In genomic region chr12:89470741-89471504, GRCh38 we compare ENCODE assay signal across 8 cellular contexts. TPM values are rescaled to one million over a fixed set of nuclear protein-coding genes. Genes with fewer than 3 reads are reported as not detected.
DNase-seq lines count a peak whose midpoint lies in the region; ATAC-seq, FAIRE-seq and TF ChIP-seq lines count a peak whose summit lies in the region.

No MANE protein-coding gene starts in this region.

- SMC1A ChIA-PET in GM12878 (lab: Charles Lee; ENCODE audit: uncharacterized antibody, unreplicated experiment): interaction anchor here (0.6 to 6.6 kb wide), 13 partner anchors 9 to 859 kb away, joined by 3 to 70 read pairs (median 4); partner anchors contain the start of genes GALNT4 and POC1B

- TF ChIP-seq POLR2A in GM12891 (IDR thresholded peaks at IDR 0.05; ENCODE audit: low read depth, low read length) (no peak), GM12878 (IDR thresholded peaks at IDR 0.05; ENCODE audit: low read depth, low read length) (no peak), tibial nerve (IDR thresholded peaks at IDR 0.05) (no peak)

- no peaks in the 10 kb centered on the region for H4K20me1 ChIP-seq in GM12878 (ENCODE audit: control insufficient read depth, insufficient read depth)

- H3K4me3 ChIP-seq in AG10803 (ENCODE audit: low read length) (no peak overlapping the region), GM12878 (no peak overlapping the region), tibial nerve (no peak overlapping the region)

- H3K4me2 ChIP-seq in GM12878 (ENCODE audit: control insufficient read depth, insufficient read depth): no peak overlapping the region

- FAIRE-seq in GM12891 (lab: Jason Lieb, UNC) (peak; percentile 52), GM12878 (lab: Jason Lieb, UNC) (peak; percentile 72)

- H3K27me3 ChIP-seq in GM12878 (replicated peaks in 1 of 2; ENCODE audit: control insufficient read depth in 2 of 2, insufficient read depth in 2 of 2, low read length in 1 of 2): no peaks in the 10 kb centered on the region
- no peaks in the 10 kb centered on the region for H3K27me3 ChIP-seq in tibial nerve

- ATAC-seq in HG02798 (IDR thresholded peaks at IDR 0.05; ENCODE audit: poor library complexity, unreplicated experiment): peak; percentile 55
- ATAC-seq in GM12878: peak; percentile 73

- H3K4me1 ChIP-seq in GM12878 (ENCODE audit: control insufficient read depth, insufficient read depth, low read length) (peaks cover 30% of the 10 kb centered on the region), tibial nerve (peaks cover 0 to 8% (median 0%) of the 10 kb centered on the region in 4 donors)

- in situ Hi-C loops in GM12878 (cut with MboI): loop anchor here (5.0 kb wide), 1 partner anchor 56 kb away; the partner anchor contains the start of gene POC1B

- H3K27ac ChIP-seq in GM12878 (ENCODE audit: control insufficient read depth, insufficient read depth) (no peak overlapping the region), tibial nerve (no peak overlapping the region)

- TF ChIP-seq EP300 in GM12878 (IDR thresholded peaks at IDR 0.05; ENCODE audit: borderline replicate concordance in 1 of 2, control insufficient read depth in 1 of 2, low read depth in 2 of 2, low read length in 2 of 2) (no peak), tibial nerve (IDR thresholded peaks at IDR 0.05) (no peak)

- no peaks in the 10 kb centered on the region for H3K36me3 ChIP-seq in GM12878 (ENCODE audit: control insufficient read depth in 2 of 2, insufficient read depth in 2 of 2, low read length in 1 of 2)
- peaks cover 0 to 4% (median 0%) of the 10 kb centered on the region in 3 donors for H3K36me3 ChIP-seq in tibial nerve

- peak; percentile 54 for DNase-seq in AG10803 (ENCODE audit: low read depth)
- DNase-seq in GM12891 (ENCODE audit: insufficient read length, low spot score): no peak
- peak; percentile 15 for DNase-seq in NCI-H2107 treated with DMSO at 0.1 percent for 48 hours (lab: John Stamatoyannopoulos, UW; ENCODE audit: unreplicated experiment)
- no peak for DNase-seq in GM12878 (ENCODE audit: low read depth, low spot score)
- DNase-seq in iris pigment epithelial cell (ENCODE audit: low read depth): peak; percentile 64
- no peak for DNase-seq in tibial nerve (ENCODE audit: low spot score in 2 of 2)
- no peak for DNase-seq in activated CD4-positive, alpha-beta T cell treated with anti-CD3 and anti-CD28 coated beads, Interleukin-2, amount 50 U/mL, for 4 hours

- RAD21 ChIA-PET in GM12878 (lab: Charles Lee; ENCODE audit: unreplicated experiment): interaction anchor here (0.7 to 1.5 kb wide), 8 partner anchors 9 to 124 kb away, joined by 3 to 11 read pairs (median 3); partner anchors contain the start of gene GALNT4

- CTCF ChIA-PET in GM12878 (lab: Yijun Ruan, JAX): interaction anchor here (0.5 to 7.6 kb wide), 16 partner anchors 9 to 648 kb away, joined by 3 to 176 read pairs (median 4); partner anchors contain the start of genes GALNT4 and POC1B

- H2AFZ ChIP-seq in GM12878 (ENCODE audit: control insufficient read depth, low read depth, low read length): no peak overlapping the region

- TF ChIP-seq RAD21 in GM12878 (IDR thresholded peaks at IDR 0.05; ENCODE audit: insufficient read depth, low read depth, low read length): peak; percentile 78

- POLR2A ChIA-PET in GM12878 (lab: Charles Lee): interaction anchor here (1.3 to 1.6 kb wide), 2 partner anchors 51 to 54 kb away, joined by 3 to 4 read pairs; partner anchors contain the start of gene GALNT4

- H3K9ac ChIP-seq in GM12878 (ENCODE audit: control insufficient read depth, insufficient read depth, low read length): no peak overlapping the region

- TF ChIP-seq CTCF in AG10803 (conservative IDR thresholded peaks at IDR 0.05; ENCODE audit: low read length) (peak; percentile 65), GM12878 (IDR thresholded peaks at IDR 0.05 in 2 of 3, conservative IDR thresholded peaks at IDR 0.05 in 1 of 3; ENCODE audit: control insufficient read depth in 2 of 3, extremely low read depth in 1 of 3, insufficient read depth in 1 of 3, low read depth in 3 of 3, low read length in 3 of 3) (peak; percentile 65 to 67 (median 65)), tibial nerve (IDR thresholded peaks at IDR 0.05) (peak; percentile 41 to 68 (median 63))

- H3K79me2 ChIP-seq in GM12878 (ENCODE audit: control insufficient read depth, insufficient read depth, low read length): no peaks in the 10 kb centered on the region

- intact Hi-C loops in GM12878 (cut with micrococcal nuclease; ENCODE audit: unreplicated experiment): loop anchor here (1.0 to 10.0 kb wide), 2 partner anchors 55 to 1384 kb away; partner anchors contain the start of gene POC1B

- no peaks in the 10 kb centered on the region for H3K9me3 ChIP-seq in GM12878 (replicated peaks; ENCODE audit: control insufficient read depth, insufficient read depth, low read length)
- no peaks in the 10 kb centered on the region for H3K9me3 ChIP-seq in tibial nerve

- no TSS peak for BruUV-seq in GM12878 (replicated peaks; lab: Mats Ljungman, UMichigan)

- WGBS in GM12878 (ENCODE audit: insufficient coverage, insufficient replicate concordance, low lambda C conversion rate, missing lambda C conversion rate): 67% methylated on average over 3 of the region's 3 CpGs
- 62 to 64% methylated on average over 3 of the region's 3 CpGs for WGBS in tibial nerve, 2 donors

TF ChIP-seq in GM12891, 5 proteins besides CTCF, POLR2A, EP300 and RAD21:
- no peak for TF ChIP-seq SPI1 (IDR thresholded peaks at IDR 0.05; ENCODE audit: low read depth, low read length)
- no peak for TF ChIP-seq TAF1 (IDR thresholded peaks at IDR 0.05; ENCODE audit: low read depth, low read length)
- no peak for TF ChIP-seq PAX5 (IDR thresholded peaks at IDR 0.05; ENCODE audit: insufficient read depth, low read length, severe bottlenecking)
- TF ChIP-seq POU2F2 (IDR thresholded peaks at IDR 0.05; ENCODE audit: low read depth, low read length): no peak
- TF ChIP-seq POLR2AphosphoS5 (IDR thresholded peaks at IDR 0.05; ENCODE audit: low read depth, low read length): no peak

TF ChIP-seq in GM12878, 131 proteins besides CTCF, POLR2A, EP300 and RAD21:
- no peak for TF ChIP-seq DPF2 (IDR thresholded peaks at IDR 0.05)
- 0 out of 2 replicates have a peak, but pooled peaks have one; percentile 19 for TF ChIP-seq YY1 (IDR thresholded peaks at IDR 0.05; ENCODE audit: low read depth, low read length)
- peak; percentile 81 for TF ChIP-seq SMC3 (IDR thresholded peaks at IDR 0.05; ENCODE audit: borderline replicate concordance, low read length)

RNA-seq across cellular contexts. Expression of gene GALNT4, which starts 53.7 kb away (rescaled TPM):
- polyA plus RNA-seq in GM12891 (2012; ENCODE audit: low read depth, missing spikeins): 0.78 TPM
- 11.8 and 11.9 TPM in 2 replicates for total RNA-seq in GM12878 (2013; cell fraction: nucleolus; rRNA removed)
- total RNA-seq in GM12878 (2014; rRNA removed) (1.6 and 3.0 TPM in 2 replicates), GM12878 (2014; rRNA removed; fragmentation: Illumina TruSeq; extraction: Trizol) (1.9 and 2.7 TPM in 2 replicates), GM12878 (2021) (2.6 TPM in 2 replicates), tibial nerve (1 to 10 TPM; 2.7 to 5.9 (median 5.0) TPM)
- 0.68 TPM for polyA plus RNA-seq in GM12878 (2011; ENCODE audit: low read depth)
- polyA plus RNA-seq in GM12878 (2011; rRNA removed) (1.7 and 2.2 TPM in 2 replicates), GM12878 (2014; fragmentation: Illumina TruSeq; extraction: Trizol) (1.8 and 1.9 TPM in 2 replicates), GM12878 (2014; fragmentation: Nextera tagmentation; extraction: Ambion mirVana) (1 to 10 TPM in 1 of 2 experiments, under 1 TPM in 1; 0.90 to 1.1 TPM), GM12878 (2014; rRNA removed) (1.3 and 1.4 TPM in 2 replicates), GM12878 (2016; fragmentation: Nextera tagmentation; extraction: Ambion mirVana) (1 to 10 TPM; 2.3 to 2.9 TPM)
- 0.43 and 0.66 TPM in 2 replicates for polyA plus RNA-seq in GM12878 (2011; cell fraction: cytosol; rRNA removed)
- polyA plus RNA-seq in GM12878 (2011; cell fraction: nucleus; rRNA removed): 0.78 and 0.91 TPM in 2 replicates
- 1.5 and 1.6 TPM in 2 replicates for polyA plus RNA-seq in GM12878 (2012)
- polyA minus RNA-seq in GM12878 (2011; rRNA and poly(A)+ RNA removed): 1.4 and 1.9 TPM in 2 replicates
- 0.62 TPM in 1 of 2 replicates, not detected in the other for polyA minus RNA-seq in GM12878 (2011; cell fraction: cytosol; rRNA and poly(A)+ RNA removed)
- polyA minus RNA-seq in GM12878 (2011; cell fraction: nucleus; rRNA and poly(A)+ RNA removed): 2.7 and 4.2 TPM in 2 replicates

RNA-seq across cellular contexts. Expression of gene POC1B, which starts 54.9 kb away (rescaled TPM):
- polyA plus RNA-seq in GM12891 (2012; ENCODE audit: low read depth, missing spikeins): 6.2 TPM
- 57.1 and 57.4 TPM in 2 replicates for total RNA-seq in GM12878 (2013; cell fraction: nucleolus; rRNA removed)
- 10.8 and 14.5 TPM in 2 replicates for total RNA-seq in GM12878 (2014; rRNA removed)
- total RNA-seq in GM12878 (2014; rRNA removed; fragmentation: Illumina TruSeq; extraction: Trizol): 11.6 and 16.9 TPM in 2 replicates
- 8.6 and 11.1 TPM in 2 replicates for total RNA-seq in GM12878 (2021)
- 4.0 TPM for polyA plus RNA-seq in GM12878 (2011; ENCODE audit: low read depth)
- 16.7 and 26.5 TPM in 2 replicates for polyA plus RNA-seq in GM12878 (2011; rRNA removed)
- 6.8 and 7.1 TPM in 2 replicates for polyA plus RNA-seq in GM12878 (2011; cell fraction: cytosol; rRNA removed)
- polyA plus RNA-seq in GM12878 (2011; cell fraction: nucleus; rRNA removed): 8.1 and 10.5 TPM in 2 replicates
- polyA plus RNA-seq in GM12878 (2012): 8.7 and 11.3 TPM in 2 replicates
- polyA plus RNA-seq in GM12878 (2014; fragmentation: Illumina TruSeq; extraction: Trizol): 12.6 and 16.6 TPM in 2 replicates
- polyA plus RNA-seq in GM12878 (2014; fragmentation: Nextera tagmentation; extraction: Ambion mirVana): 1 to 10 TPM; 4.4 to 6.3 TPM
- 5.8 and 9.0 TPM in 2 replicates for polyA plus RNA-seq in GM12878 (2014; rRNA removed)
- polyA plus RNA-seq in GM12878 (2016; fragmentation: Nextera tagmentation; extraction: Ambion mirVana): 10 to 100 TPM; 17.4 to 17.8 TPM
- 23.5 and 30.6 TPM in 2 replicates for polyA minus RNA-seq in GM12878 (2011; rRNA and poly(A)+ RNA removed)
- polyA minus RNA-seq in GM12878 (2011; cell fraction: cytosol; rRNA and poly(A)+ RNA removed): 4.7 and 8.3 TPM in 2 replicates
- polyA minus RNA-seq in GM12878 (2011; cell fraction: nucleus; rRNA and poly(A)+ RNA removed): 16.4 and 21.6 TPM in 2 replicates
- total RNA-seq in tibial nerve: 10 to 100 TPM; 22.7 to 38.7 (median 25.1) TPM

Comparison
In these comparisons a context has a peak if more than half of its experiments do, and no peak if none do; other contexts are left out.
1. DNase-seq: peak in AG10803 (single experiment), NCI-H2107 treated with DMSO at 0.1 percent for 48 hours (single experiment) and iris pigment epithelial cell (single experiment); none in GM12891 (single experiment), GM12878 (single experiment), tibial nerve (0 of 2) and activated CD4-positive, alpha-beta T cell treated with anti-CD3 and anti-CD28 coated beads, Interleukin-2, amount 50 U/mL, for 4 hours (0 of 2).
2. Peak in every context shown above with its lines, with median percentiles within 50 percentile points of each other: CTCF ChIP-seq.